In the genomic region with DNA sequence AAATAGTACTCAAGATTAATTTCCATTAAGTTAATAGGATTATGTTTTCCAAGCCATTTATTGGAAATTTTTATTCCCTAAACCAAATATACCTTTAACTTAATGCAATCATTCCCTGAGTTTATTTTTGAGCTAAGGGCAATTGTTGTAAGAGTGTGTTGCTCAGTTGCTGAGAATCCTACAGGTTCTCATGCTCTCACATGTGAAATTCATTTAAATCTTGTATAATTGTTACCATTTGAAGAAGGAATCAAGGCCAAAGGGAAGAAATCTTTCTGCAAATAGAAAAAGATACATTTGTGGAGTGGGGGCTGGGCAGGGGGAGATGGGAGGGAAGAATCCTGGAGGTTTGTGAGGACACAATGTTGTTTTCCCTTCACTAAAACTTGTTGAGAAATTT, we compare ENCODE assay signal across 20 cellular contexts.
"Had no signal": no experiment of that assay in that cellular context is flagged by ENCODE, and none has a peak within 500 bp of the region (broad histone marks: within the 10 kb centered on the region; RNA-seq: fewer than 3 reads in every experiment).

No MANE protein-coding gene starts in this region.

- ATAC-seq: gastrocnemius medialis; heart right ventricle; left cardiac atrium; left lung; left ventricle myocardium superior; lower lobe of right lung; mucosa of descending colon; naive thymus-derived CD8-positive, alpha-beta T cell had no signal

- H3K27me3 ChIP-seq: colonic mucosa, dorsolateral prefrontal cortex, esophagus muscularis mucosa, gastrocnemius medialis, heart right ventricle, left lung had no signal

- H3K4me1 ChIP-seq: colonic mucosa, esophagus muscularis mucosa, gastrocnemius medialis, heart right ventricle, left lung, lower lobe of right lung had no signal

- H3K4me3 ChIP-seq: colonic mucosa, dorsolateral prefrontal cortex, esophagus muscularis mucosa, gastrocnemius medialis, heart right ventricle, left lung, lower lobe of right lung, mucosa of descending colon had no signal

- DNase-seq: colonic mucosa; cortex of kidney; dorsolateral prefrontal cortex; effector CD4-positive, alpha-beta T cell; effector memory CD4-positive, alpha-beta T cell; foreskin melanocyte; gastrocnemius medialis; glutamatergic neuron; head of caudate nucleus; heart right ventricle; hippocampal formation; left cardiac atrium; left lung; left ventricle myocardium superior; lower lobe of right lung; mesenchymal stem cell; mucosa of descending colon; naive B cell; naive thymus-derived CD8-positive, alpha-beta T cell had no signal

- H3K9me3 ChIP-seq: colonic mucosa, esophagus muscularis mucosa, gastrocnemius medialis, heart right ventricle, left lung, lower lobe of right lung, mucosa of descending colon had no signal

- H3K36me3 ChIP-seq: colonic mucosa, esophagus muscularis mucosa, gastrocnemius medialis, heart right ventricle, left lung, lower lobe of right lung had no signal

- H3K27ac ChIP-seq: colonic mucosa, dorsolateral prefrontal cortex, esophagus muscularis mucosa, gastrocnemius medialis, heart right ventricle, left lung, lower lobe of right lung had no signal
